Comparison of ENCODE assay signal across 13 cellular contexts in genomic region chr5:177519463-177520235, GRCh38. TPM values are rescaled to one million over a fixed set of nuclear protein-coding genes. Genes with fewer than 3 reads are reported as not detected.
DNase-seq lines count a peak whose midpoint lies in the region; ATAC-seq and TF ChIP-seq lines count a peak whose summit lies in the region.
"Had no signal": no experiment of that assay in that cellular context is flagged by ENCODE, and none has a peak within 500 bp of the region (broad histone marks: within the 10 kb centered on the region; RNA-seq: fewer than 3 reads in every experiment).

No MANE protein-coding gene starts in this region.

- BruUV-seq in Caco-2 (replicated peaks; lab: Mats Ljungman, UMichigan), result no TSS peak

- H4K20me1 ChIP-seq in BLaER1, result peaks cover 40% of the 10 kb centered on the region; the same call in 1 of the 2 replicates

- CTCF ChIA-PET in Caco-2 (lab: Charles Lee), result no interaction called here

- POLR2A ChIA-PET in Caco-2 (lab: Charles Lee), result no interaction called here
- POLR2A ChIA-PET in naive thymus-derived CD8-positive, alpha-beta T cell (lab: Charles Lee), result no interaction called here

- no peaks in the 10 kb centered on the region for H3K27me3 Mint-ChIP-seq in Caco-2 (ENCODE audit: insufficient read depth, unreplicated experiment)
- H3K27me3 Mint-ChIP-seq in activated T-helper 1 cell treated with anti-CD3 and anti-CD28 coated beads, Interleukin-12 subunit alpha, Interleukin-12 subunit beta, Interleukin-2, Interleukin-4 antibody, amounts not matched to agents 30 ng/mL and 10 ng/mL and 1 ng/mL, durations not matched to agents 14 hours and 24 hours and 36 hours (ENCODE audit: insufficient read depth), result no peaks in the 10 kb centered on the region
- H3K27me3 Mint-ChIP-seq in naive thymus-derived CD8-positive, alpha-beta T cell, result no peaks in the 10 kb centered on the region

- H3K9me3 Mint-ChIP-seq in Caco-2 (ENCODE audit: unreplicated experiment), result no peaks in the 10 kb centered on the region
- no peaks in the 10 kb centered on the region for H3K9me3 Mint-ChIP-seq in activated T-helper 1 cell treated with anti-CD3 and anti-CD28 coated beads, Interleukin-12 subunit alpha, Interleukin-12 subunit beta, Interleukin-2, Interleukin-4 antibody, amounts not matched to agents 30 ng/mL and 10 ng/mL and 1 ng/mL, durations not matched to agents 14 hours and 24 hours and 36 hours
- H3K9me3 Mint-ChIP-seq in naive thymus-derived CD8-positive, alpha-beta T cell, result no peaks in the 10 kb centered on the region

- H3K9me3 ChIP-seq in BLaER1 (no peaks in the 10 kb centered on the region), Caco-2 (no peaks in the 10 kb centered on the region)

- H3K36me3 ChIP-seq in BLaER1 (peaks cover 71% of the 10 kb centered on the region), Caco-2 (ENCODE audit: control insufficient read depth, insufficient read depth, low read length) (peaks cover 8% of the 10 kb centered on the region)

- intact Hi-C loops in Caco-2 (cut with micrococcal nuclease; ENCODE audit: unreplicated experiment), result no loop called here
- intact Hi-C loops in activated T-helper 1 cell treated with anti-CD3 and anti-CD28 coated beads, Interleukin-12 subunit alpha, Interleukin-12 subunit beta, Interleukin-2, Interleukin-4 antibody, amounts not matched to agents 30 ng/mL and 10 ng/mL and 1 ng/mL, durations not matched to agents 14 hours and 24 hours and 36 hours (cut with micrococcal nuclease), result loop anchor here (10.0 kb wide), 1 partner anchor 1155 kb away; the partner anchor contains the start of genes ARL10 and KIAA1191

- H3K4me1 ChIP-seq in BLaER1 (peaks cover 55% of the 10 kb centered on the region), Caco-2 (peaks cover 12% of the 10 kb centered on the region; the same call in 1 of the 2 replicates)

- peak overlapping the region; percentile 92 for H3K4me2 ChIP-seq in BLaER1

- peak overlapping the region; percentile 93 for H3K27ac ChIP-seq in BLaER1

- no peaks in the 10 kb centered on the region for H3K27me3 ChIP-seq in BLaER1
- no peaks in the 10 kb centered on the region for H3K27me3 ChIP-seq in Caco-2 (replicated peaks; ENCODE audit: control insufficient read depth, insufficient read depth, low read length)

- no peak overlapping the region for H3K4me3 ChIP-seq in BLaER1
- no peak overlapping the region for H3K4me3 ChIP-seq in Caco-2 (ENCODE audit: low read depth, low read length)

- no peak for TF ChIP-seq CTCF in Caco-2 (IDR thresholded peaks at IDR 0.05; ENCODE audit: insufficient read depth in 1 of 2, low read depth in 1 of 2, low read length in 1 of 2, severe bottlenecking in 1 of 2, unreplicated experiment in 1 of 2)

- H3K36me3 Mint-ChIP-seq in Caco-2 (ENCODE audit: insufficient read depth, unreplicated experiment), result peaks cover 76% of the 10 kb centered on the region
- peaks cover 22% of the 10 kb centered on the region for H3K36me3 Mint-ChIP-seq in activated T-helper 1 cell treated with anti-CD3 and anti-CD28 coated beads, Interleukin-12 subunit alpha, Interleukin-12 subunit beta, Interleukin-2, Interleukin-4 antibody, amounts not matched to agents 30 ng/mL and 10 ng/mL and 1 ng/mL, durations not matched to agents 14 hours and 24 hours and 36 hours (ENCODE audit: low read depth)
- peaks cover 0 to 27% (median 5%) of the 10 kb centered on the region in 3 donors for H3K36me3 Mint-ChIP-seq in naive thymus-derived CD8-positive, alpha-beta T cell

- peaks cover 15% of the 10 kb centered on the region for H3K4me1 Mint-ChIP-seq in Caco-2 (ENCODE audit: low read depth, unreplicated experiment)
- peaks cover 37% of the 10 kb centered on the region for H3K4me1 Mint-ChIP-seq in activated T-helper 1 cell treated with anti-CD3 and anti-CD28 coated beads, Interleukin-12 subunit alpha, Interleukin-12 subunit beta, Interleukin-2, Interleukin-4 antibody, amounts not matched to agents 30 ng/mL and 10 ng/mL and 1 ng/mL, durations not matched to agents 14 hours and 24 hours and 36 hours (ENCODE audit: low read depth)
- H3K4me1 Mint-ChIP-seq in naive thymus-derived CD8-positive, alpha-beta T cell, result peaks cover 23 to 54% (median 53%) of the 10 kb centered on the region in 4 donors

- no peak overlapping the region for H3K27ac Mint-ChIP-seq in Caco-2 (ENCODE audit: unreplicated experiment)
- H3K27ac Mint-ChIP-seq in activated T-helper 1 cell treated with anti-CD3 and anti-CD28 coated beads, Interleukin-12 subunit alpha, Interleukin-12 subunit beta, Interleukin-2, Interleukin-4 antibody, amounts not matched to agents 30 ng/mL and 10 ng/mL and 1 ng/mL, durations not matched to agents 14 hours and 24 hours and 36 hours, result peak overlapping the region; percentile 50
- peak overlapping the region in 8 of 10 donors; percentile 35 to 86 (median 79) for H3K27ac Mint-ChIP-seq in naive thymus-derived CD8-positive, alpha-beta T cell

- peak overlapping the region; percentile 75 for H3K9ac ChIP-seq in BLaER1

- ATAC-seq in naive thymus-derived CD8-positive, alpha-beta T cell, result no peak
- ATAC-seq in GM18498 (IDR thresholded peaks at IDR 0.05; ENCODE audit: unreplicated experiment), result no peak
- ATAC-seq: left colon had no signal

- DNase-seq in Caco-2 (no peak), retina (no peak)
- DNase-seq in activated T-helper 1 cell treated with anti-CD3 and anti-CD28 coated beads, Interleukin-12 subunit alpha, Interleukin-12 subunit beta, Interleukin-2, Interleukin-4 antibody, amounts not matched to agents 30 ng/mL and 10 ng/mL and 1 ng/mL, durations not matched to agents 14 hours and 24 hours and 36 hours (ENCODE audit: low spot score), result no peak
- no peak for DNase-seq in naive thymus-derived CD8-positive, alpha-beta T cell
- DNase-seq in activated effector memory CD4-positive, alpha-beta T cell treated with anti-CD3 and anti-CD28 coated beads, Interleukin-2, amount 50 U/mL, for 16 hours, result no peak
- DNase-seq: activated CD4-positive, alpha-beta T cell treated with anti-CD3 and anti-CD28 coated beads for 4 hours; DMS 273 treated with DMSO at 0.1 percent for 48 hours; effector CD4-positive, alpha-beta T cell; left colon; NCI-H146; NCI-H526 treated with DMSO at 0.1 percent for 48 hours had no signal

- peak overlapping the region; percentile 7 for H3K4me3 Mint-ChIP-seq in Caco-2 (ENCODE audit: unreplicated experiment)
- peak overlapping the region; percentile 30 for H3K4me3 Mint-ChIP-seq in activated T-helper 1 cell treated with anti-CD3 and anti-CD28 coated beads, Interleukin-12 subunit alpha, Interleukin-12 subunit beta, Interleukin-2, Interleukin-4 antibody, amounts not matched to agents 30 ng/mL and 10 ng/mL and 1 ng/mL, durations not matched to agents 14 hours and 24 hours and 36 hours
- H3K4me3 Mint-ChIP-seq in naive thymus-derived CD8-positive, alpha-beta T cell, result peak overlapping the region in 5 of 10 donors; percentile 19 to 57 (median 30)

RNA-seq across cellular contexts. Expression of gene DDX41, which starts 2.9 kb away (rescaled TPM):
- 116 and 137 TPM in 2 replicates for total RNA-seq in Caco-2 (2022)
- total RNA-seq in activated T-helper 1 cell treated with anti-CD3 and anti-CD28 coated beads, Interleukin-12 subunit alpha, Interleukin-12 subunit beta, Interleukin-2, Interleukin-4 antibody, amounts not matched to agents 30 ng/mL and 10 ng/mL and 1 ng/mL, durations not matched to agents 14 hours and 24 hours and 36 hours, result 151 and 166 TPM in 2 replicates
- 10 to 100 TPM; 84.0 to 86.4 TPM for total RNA-seq in naive thymus-derived CD8-positive, alpha-beta T cell
- polyA plus RNA-seq in naive thymus-derived CD8-positive, alpha-beta T cell, result 10 to 100 TPM; 29.0 to 54.4 (median 43.0) TPM

RNA-seq across cellular contexts. Expression of gene DOK3, which starts 10.0 kb away (rescaled TPM):
- total RNA-seq in Caco-2 (2022), result 7.9 and 10.1 TPM in 2 replicates
- 3.7 and 5.0 TPM in 2 replicates for total RNA-seq in activated T-helper 1 cell treated with anti-CD3 and anti-CD28 coated beads, Interleukin-12 subunit alpha, Interleukin-12 subunit beta, Interleukin-2, Interleukin-4 antibody, amounts not matched to agents 30 ng/mL and 10 ng/mL and 1 ng/mL, durations not matched to agents 14 hours and 24 hours and 36 hours
- 1 to 10 TPM; 3.7 to 3.8 TPM for total RNA-seq in naive thymus-derived CD8-positive, alpha-beta T cell
- under 1 TPM in 1 of 3 donors, not detected in 2; 0.22 TPM for polyA plus RNA-seq in naive thymus-derived CD8-positive, alpha-beta T cell

RNA-seq across cellular contexts. Expression of gene PDLIM7, which starts 22.2 kb away (rescaled TPM):
- total RNA-seq in Caco-2 (2022), result 49.1 and 56.8 TPM in 2 replicates
- 49.2 and 49.9 TPM in 2 replicates for total RNA-seq in activated T-helper 1 cell treated with anti-CD3 and anti-CD28 coated beads, Interleukin-12 subunit alpha, Interleukin-12 subunit beta, Interleukin-2, Interleukin-4 antibody, amounts not matched to agents 30 ng/mL and 10 ng/mL and 1 ng/mL, durations not matched to agents 14 hours and 24 hours and 36 hours
- total RNA-seq in naive thymus-derived CD8-positive, alpha-beta T cell, result 10 to 100 TPM; 16.7 to 19.1 TPM
- polyA plus RNA-seq in naive thymus-derived CD8-positive, alpha-beta T cell, result 1 to 10 TPM; 4.3 to 5.8 (median 5.3) TPM

RNA-seq across cellular contexts. Expression of gene FAM193B, which starts 34.7 kb away (rescaled TPM):
- 72.9 and 82.7 TPM in 2 replicates for total RNA-seq in Caco-2 (2022)
- total RNA-seq in activated T-helper 1 cell treated with anti-CD3 and anti-CD28 coated beads, Interleukin-12 subunit alpha, Interleukin-12 subunit beta, Interleukin-2, Interleukin-4 antibody, amounts not matched to agents 30 ng/mL and 10 ng/mL and 1 ng/mL, durations not matched to agents 14 hours and 24 hours and 36 hours, result 70.9 and 79.4 TPM in 2 replicates
- total RNA-seq in naive thymus-derived CD8-positive, alpha-beta T cell, result 100 to 1,000 TPM; 214 to 225 TPM
- polyA plus RNA-seq in naive thymus-derived CD8-positive, alpha-beta T cell, result 1 to 10 TPM; 1.6 to 5.5 (median 3.4) TPM

RNA-seq across cellular contexts. Expression of gene DBN1, which starts 46.2 kb away (rescaled TPM):
- 139 and 144 TPM in 2 replicates for total RNA-seq in Caco-2 (2022)
- total RNA-seq in activated T-helper 1 cell treated with anti-CD3 and anti-CD28 coated beads, Interleukin-12 subunit alpha, Interleukin-12 subunit beta, Interleukin-2, Interleukin-4 antibody, amounts not matched to agents 30 ng/mL and 10 ng/mL and 1 ng/mL, durations not matched to agents 14 hours and 24 hours and 36 hours, result 13.1 and 14.4 TPM in 2 replicates
- total RNA-seq in naive thymus-derived CD8-positive, alpha-beta T cell, result 10 to 100 TPM; 57.0 to 62.9 TPM
- polyA plus RNA-seq in naive thymus-derived CD8-positive, alpha-beta T cell, result 10 to 100 TPM; 20.5 to 25.3 (median 21.8) TPM
